In genomic region chr3:100257601-100258000, GRCh38 we compare ENCODE assay signal across 16 cellular contexts. TPM values are rescaled to one million over a fixed set of nuclear protein-coding genes. Genes with fewer than 3 reads are reported as not detected.
DNase-seq lines count a peak whose midpoint lies in the region; ATAC-seq and TF ChIP-seq lines count a peak whose summit lies in the region.
"Had no signal": no experiment of that assay in that cellular context is flagged by ENCODE, and none has a peak within 500 bp of the region (broad histone marks: within the 10 kb centered on the region; RNA-seq: fewer than 3 reads in every experiment).

No MANE protein-coding gene starts in this region.

- H3K4me3 ChIP-seq in mesenchymal stem cell (ENCODE audit: insufficient read depth in 1 of 2, low read depth in 1 of 2, low read length in 2 of 2) (peak overlapping the region in 1 of 2 experiments; percentile 63), brain microvascular endothelial cell (ENCODE audit: low read depth, low read length) (no peak overlapping the region)
- H3K4me3 ChIP-seq: coronary artery, hepatocyte, suprapubic skin had no signal

- H4K8ac ChIP-seq in mesenchymal stem cell (ENCODE audit: low read length): no peak overlapping the region

- H2BK12ac ChIP-seq in mesenchymal stem cell (ENCODE audit: low read length in 2 of 2): no peak overlapping the region

- no peak overlapping the region for H2BK120ac ChIP-seq in mesenchymal stem cell (ENCODE audit: low read depth, low read length)

- H3K4me2 ChIP-seq in mesenchymal stem cell (ENCODE audit: low read length, poor library complexity, severe bottlenecking): no peak overlapping the region
- H3K4me2 ChIP-seq: hepatocyte had no signal

- no peak overlapping the region for H2AK5ac ChIP-seq in mesenchymal stem cell (ENCODE audit: low read length, severe bottlenecking)

- H3K9ac ChIP-seq in mesenchymal stem cell (ENCODE audit: low read length): peak overlapping the region; percentile 78
- H3K9ac ChIP-seq: parathyroid adenoma had no signal

- peak overlapping the region in 1 of 2 experiments; percentile 38 for H3K18ac ChIP-seq in mesenchymal stem cell (ENCODE audit: low read depth in 1 of 2, low read length in 2 of 2)

- no peak for TF ChIP-seq CTCF in brain microvascular endothelial cell (IDR thresholded peaks at IDR 0.05; ENCODE audit: low read depth, low read length, missing control alignments)

- DNase-seq in stimulated activated CD4-positive, alpha-beta T cell treated with anti-CD3 and anti-CD28 coated beads, Interleukin-1b, Interleukin-23, amount 100 ng/mL, for 48 hours: peak; percentile 11
- DNase-seq in stimulated activated CD4-positive, alpha-beta T cell treated with anti-CD3 and anti-CD28 coated beads, Interleukin-4, amount 100 ng/mL, for 1 hour: no peak
- DNase-seq in SW480 (ENCODE audit: low spot score) (peak; percentile 19), mesenchymal stem cell (no peak), Kasumi-1 (lab: John Stamatoyannopoulos, UW) (no peak), NCI-H774 (lab: John Stamatoyannopoulos, UW) (no peak), brain microvascular endothelial cell (no peak)
- DNase-seq: activated CD4-positive, alpha-beta T cell treated with anti-CD3 and anti-CD28 coated beads for 36 hours; erythroblast; MV-4-11; SHP77 had no signal

- H3K36me3 ChIP-seq in mesenchymal stem cell (ENCODE audit: control insufficient read depth in 1 of 2, insufficient read depth in 2 of 2, low read depth in 1 of 2, low read length in 2 of 2) (no peaks in the 10 kb centered on the region), brain microvascular endothelial cell (replicated peaks) (peaks cover 2% of the 10 kb centered on the region)
- H3K36me3 ChIP-seq: suprapubic skin had no signal

- no peak overlapping the region for H3K23ac ChIP-seq in mesenchymal stem cell (ENCODE audit: low read length in 2 of 2)

- peak overlapping the region in 1 of 2 experiments; percentile 20 for H3K4ac ChIP-seq in mesenchymal stem cell (ENCODE audit: low read depth in 1 of 2, low read length in 2 of 2)

- WGBS in mesenchymal stem cell: 87% methylated on average over 3 of the region's 3 CpGs

- H3K4me1 ChIP-seq in mesenchymal stem cell (ENCODE audit: control insufficient read depth, insufficient read depth, low read depth, low read length): peaks cover 3% of the 10 kb centered on the region

- H3K14ac ChIP-seq in mesenchymal stem cell (ENCODE audit: low read length in 2 of 2): no peak overlapping the region

- H2AFZ ChIP-seq in mesenchymal stem cell (ENCODE audit: low read depth, low read length): no peak overlapping the region
- H2AFZ ChIP-seq: hepatocyte, parathyroid adenoma had no signal

- no peaks in the 10 kb centered on the region for H3K79me1 ChIP-seq in mesenchymal stem cell (replicated peaks; ENCODE audit: low read length, poor library complexity, severe bottlenecking)

- H3K27ac ChIP-seq in mesenchymal stem cell (ENCODE audit: low read length, poor library complexity, severe bottlenecking): no peak overlapping the region
- H3K27ac ChIP-seq in brain microvascular endothelial cell: no peak overlapping the region
- H3K27ac ChIP-seq: coronary artery, hepatocyte, parathyroid adenoma, suprapubic skin had no signal

- H3K9me3 ChIP-seq in mesenchymal stem cell (ENCODE audit: control insufficient read depth, low read length): no peaks in the 10 kb centered on the region
- H3K9me3 ChIP-seq: suprapubic skin had no signal

- ATAC-seq in GM21528 (IDR thresholded peaks at IDR 0.05; ENCODE audit: low FRiP score, unreplicated experiment): no peak
- ATAC-seq: activated CD4-positive, alpha-beta T cell treated with anti-CD3 and anti-CD28 coated beads for 36 hours had no signal

- H4K91ac ChIP-seq in mesenchymal stem cell (ENCODE audit: low read length): no peak overlapping the region

- H2BK5ac ChIP-seq in mesenchymal stem cell (ENCODE audit: low read depth, low read length, poor library complexity, severe bottlenecking): no peak overlapping the region

- H3K27me3 ChIP-seq in mesenchymal stem cell (ENCODE audit: control insufficient read depth in 1 of 2, insufficient read depth in 1 of 2, low read length in 2 of 2) (no peaks in the 10 kb centered on the region), brain microvascular endothelial cell (replicated peaks) (no peaks in the 10 kb centered on the region)
- H3K27me3 ChIP-seq: hepatocyte, suprapubic skin had no signal

- no peak overlapping the region for H2BK15ac ChIP-seq in mesenchymal stem cell (ENCODE audit: low read depth, poor library complexity, severe bottlenecking)

- in situ Hi-C loops in brain microvascular endothelial cell (cut with HindIII; ENCODE audit: low pct_ligation_motif_present, low sequenced_read_pairs): loop anchor here (25.0 kb wide), 1 partner anchor 420 kb away; no protein-coding TSS in a partner anchor

RNA-seq across cellular contexts. Expression of gene TBC1D23, which starts 3.2 kb away (rescaled TPM):
- 28.3 TPM for polyA plus RNA-seq in mesenchymal stem cell (2013, experiment 1 of 2)
- polyA plus RNA-seq in mesenchymal stem cell (2013, experiment 2 of 2): 30.1 TPM

Comparison
In these comparisons a context has a peak if more than half of its experiments do, and no peak if none do; other contexts are left out.
1. DNase-seq: peak in stimulated activated CD4-positive, alpha-beta T cell treated with anti-CD3 and anti-CD28 coated beads, Interleukin-1b, Interleukin-23, amount 100 ng/mL, for 48 hours (single experiment) and SW480 (single experiment); none in stimulated activated CD4-positive, alpha-beta T cell treated with anti-CD3 and anti-CD28 coated beads, Interleukin-4, amount 100 ng/mL, for 1 hour (single experiment), mesenchymal stem cell (single experiment), Kasumi-1 (0 of 2), NCI-H774 (single experiment) and brain microvascular endothelial cell (single experiment).